Comparison of ENCODE assay signal across 35 cellular contexts in genomic region chr15:65944404-65944803, GRCh38.
"Had no signal": no experiment of that assay in that cellular context is flagged by ENCODE, and none has a peak within 500 bp of the region (broad histone marks: within the 10 kb centered on the region; RNA-seq: fewer than 3 reads in every experiment).

No MANE protein-coding gene starts in this region.

- H3K4me1 ChIP-seq: breast epithelium, colonic mucosa, esophagus squamous epithelium, gastroesophageal sphincter had no signal

- H3K4me1 Mint-ChIP-seq: activated naive CD4-positive, alpha-beta T cell treated with anti-CD3 and anti-CD28 coated beads, Interleukin-2, amount 50 U/mL, for 24 hours had no signal

- H3K27ac Mint-ChIP-seq: activated CD4-positive, alpha-beta memory T cell treated with anti-CD3 and anti-CD28 coated beads for 36 hours; activated CD4-positive, alpha-beta T cell treated with anti-CD3 and anti-CD28 coated beads for 36 hours; activated CD4-positive, alpha-beta T cell treated with anti-CD3 and anti-CD28 coated beads, Interleukin-2, amount 10 ng/mL, durations not matched to agents 24 days and 14 days; activated CD8-positive, alpha-beta memory T cell treated with anti-CD3 and anti-CD28 coated beads, Interleukin-2, amount 10 ng/mL, durations not matched to agents 7 days and 5 days; activated CD8-positive, alpha-beta T cell treated with anti-CD3 and anti-CD28 coated beads, Interleukin-2, amount 10 ng/mL, durations not matched to agents 7 days and 5 days; activated naive CD4-positive, alpha-beta T cell treated with anti-CD3 and anti-CD28 coated beads for 36 hours; activated naive CD4-positive, alpha-beta T cell treated with anti-CD3 and anti-CD28 coated beads, Interleukin-2, amount 50 U/mL, for 24 hours; activated naive CD8-positive, alpha-beta T cell treated with anti-CD3 and anti-CD28 coated beads for 36 hours; activated naive CD8-positive, alpha-beta T cell treated with anti-CD3 and anti-CD28 coated beads, Interleukin-2, amount 50 U/mL, for 24 hours; activated T-helper 1 cell treated with anti-CD3 and anti-CD28 coated beads, Interleukin-12 subunit alpha, Interleukin-12 subunit beta, Interleukin-2, Interleukin-4 antibody, amounts not matched to agents 30 ng/mL and 10 ng/mL and 1 ng/mL, durations not matched to agents 14 hours and 24 hours and 36 hours; activated T-helper 2 cell treated with anti-CD3 and anti-CD28 coated beads, Interferon-gamma antibody, Interleukin-2, Interleukin-4, amounts not matched to agents 10 μg/mL and 5 μg/mL and 100 μg/mL, durations not matched to agents 14 hours and 24 hours and 36 hours; brain had no signal

- H3K27me3 ChIP-seq: adrenal gland, breast epithelium, cardiac muscle cell, colonic mucosa, esophagus squamous epithelium, heart right ventricle had no signal

- H3K4me3 ChIP-seq: adrenal gland, breast epithelium, cardiac muscle cell, colonic mucosa, esophagus squamous epithelium, gastroesophageal sphincter, heart right ventricle had no signal

- H3K9me3 Mint-ChIP-seq: activated CD4-positive, alpha-beta memory T cell treated with anti-CD3 and anti-CD28 coated beads for 36 hours; activated CD4-positive, alpha-beta T cell treated with anti-CD3 and anti-CD28 coated beads, Interleukin-2, amount 10 ng/mL, durations not matched to agents 24 days and 14 days; activated naive CD4-positive, alpha-beta T cell treated with anti-CD3 and anti-CD28 coated beads for 36 hours; activated naive CD4-positive, alpha-beta T cell treated with anti-CD3 and anti-CD28 coated beads, Interleukin-2, amount 50 U/mL, for 24 hours; activated naive CD8-positive, alpha-beta T cell treated with anti-CD3 and anti-CD28 coated beads for 36 hours; activated naive CD8-positive, alpha-beta T cell treated with anti-CD3 and anti-CD28 coated beads, Interleukin-2, amount 50 U/mL, for 24 hours; activated T-helper 1 cell treated with anti-CD3 and anti-CD28 coated beads, Interleukin-12 subunit alpha, Interleukin-12 subunit beta, Interleukin-2, Interleukin-4 antibody, amounts not matched to agents 30 ng/mL and 10 ng/mL and 1 ng/mL, durations not matched to agents 14 hours and 24 hours and 36 hours; activated T-helper 2 cell treated with anti-CD3 and anti-CD28 coated beads, Interferon-gamma antibody, Interleukin-2, Interleukin-4, amounts not matched to agents 10 μg/mL and 5 μg/mL and 100 μg/mL, durations not matched to agents 14 hours and 24 hours and 36 hours; brain had no signal

- FAIRE-seq: endometrium, endothelial cell of umbilical vein had no signal

- DNase-seq: activated CD4-positive, alpha-beta memory T cell treated with anti-CD3 and anti-CD28 coated beads for 36 hours; activated CD4-positive, alpha-beta T cell treated with anti-CD3 and anti-CD28 coated beads for 36 hours; activated CD4-positive, alpha-beta T cell treated with anti-CD3 and anti-CD28 coated beads, Interleukin-2, amount 10 ng/mL, durations not matched to agents 24 days and 14 days; activated CD4-positive, CD25-positive, alpha-beta regulatory T cell; activated CD4-positive, CD25-positive, alpha-beta regulatory T cell treated with anti-CD3 and anti-CD28 coated beads, Interleukin-2, amount 50 U/mL, for 72 hours; activated CD8-positive, alpha-beta memory T cell treated with anti-CD3 and anti-CD28 coated beads, Interleukin-2, amount 10 ng/mL, durations not matched to agents 7 days and 5 days; activated CD8-positive, alpha-beta memory T cell treated with anti-CD3 and anti-CD28 coated beads, Interleukin-2, amount 50 U/mL, for 4 hours; activated CD8-positive, alpha-beta T cell treated with anti-CD3 and anti-CD28 coated beads, Interleukin-2, amount 10 ng/mL, durations not matched to agents 7 days and 5 days; activated effector memory CD4-positive, alpha-beta T cell treated with anti-CD3 and anti-CD28 coated beads, Interleukin-2, amount 50 U/mL, for 16 hours; activated naive CD4-positive, alpha-beta T cell treated with anti-CD3 and anti-CD28 coated beads for 36 hours; activated naive CD8-positive, alpha-beta T cell treated with anti-CD3 and anti-CD28 coated beads for 36 hours; activated naive CD8-positive, alpha-beta T cell treated with anti-CD3 and anti-CD28 coated beads, Interleukin-2, amount 50 U/mL, for 24 hours; activated T-cell treated with anti-CD3 and anti-CD28 coated beads, Interleukin-2, amount 50 U/mL, for 1 hour; activated T-cell treated with anti-CD3 and anti-CD28 coated beads, Interleukin-2, amount 50 U/mL, for 48 hours; adrenal gland; amygdala; aorta; central memory CD4-positive, alpha-beta T cell; cerebellar nuclear complex; colonic mucosa; effector CD8-positive, alpha-beta T cell; esophagus squamous epithelium; foreskin melanocyte; heart right ventricle; T-helper 2 cell had no signal

- H3K36me3 ChIP-seq: adrenal gland, breast epithelium, cardiac muscle cell, colonic mucosa, esophagus squamous epithelium, gastroesophageal sphincter, heart right ventricle had no signal

- H3K36me3 Mint-ChIP-seq: activated CD4-positive, alpha-beta memory T cell treated with anti-CD3 and anti-CD28 coated beads for 36 hours; activated CD8-positive, alpha-beta memory T cell treated with anti-CD3 and anti-CD28 coated beads, Interleukin-2, amount 10 ng/mL, durations not matched to agents 7 days and 5 days; activated naive CD4-positive, alpha-beta T cell treated with anti-CD3 and anti-CD28 coated beads, Interleukin-2, amount 50 U/mL, for 24 hours; activated naive CD8-positive, alpha-beta T cell treated with anti-CD3 and anti-CD28 coated beads for 36 hours; brain had no signal

- H3K4me3 Mint-ChIP-seq: activated CD4-positive, alpha-beta memory T cell treated with anti-CD3 and anti-CD28 coated beads for 36 hours; activated CD4-positive, alpha-beta T cell treated with anti-CD3 and anti-CD28 coated beads for 36 hours; activated CD4-positive, alpha-beta T cell treated with anti-CD3 and anti-CD28 coated beads, Interleukin-2, amount 10 ng/mL, durations not matched to agents 24 days and 14 days; activated CD8-positive, alpha-beta memory T cell treated with anti-CD3 and anti-CD28 coated beads, Interleukin-2, amount 10 ng/mL, durations not matched to agents 7 days and 5 days; activated CD8-positive, alpha-beta T cell treated with anti-CD3 and anti-CD28 coated beads, Interleukin-2, amount 10 ng/mL, durations not matched to agents 7 days and 5 days; activated naive CD4-positive, alpha-beta T cell treated with anti-CD3 and anti-CD28 coated beads for 36 hours; activated naive CD4-positive, alpha-beta T cell treated with anti-CD3 and anti-CD28 coated beads, Interleukin-2, amount 50 U/mL, for 24 hours; activated naive CD8-positive, alpha-beta T cell treated with anti-CD3 and anti-CD28 coated beads for 36 hours; activated naive CD8-positive, alpha-beta T cell treated with anti-CD3 and anti-CD28 coated beads, Interleukin-2, amount 50 U/mL, for 24 hours; activated T-helper 1 cell treated with anti-CD3 and anti-CD28 coated beads, Interleukin-12 subunit alpha, Interleukin-12 subunit beta, Interleukin-2, Interleukin-4 antibody, amounts not matched to agents 30 ng/mL and 10 ng/mL and 1 ng/mL, durations not matched to agents 14 hours and 24 hours and 36 hours; brain had no signal

- H3K27me3 Mint-ChIP-seq: activated CD4-positive, alpha-beta T cell treated with anti-CD3 and anti-CD28 coated beads for 36 hours; activated naive CD4-positive, alpha-beta T cell treated with anti-CD3 and anti-CD28 coated beads, Interleukin-2, amount 50 U/mL, for 24 hours; activated naive CD8-positive, alpha-beta T cell treated with anti-CD3 and anti-CD28 coated beads for 36 hours; activated naive CD8-positive, alpha-beta T cell treated with anti-CD3 and anti-CD28 coated beads, Interleukin-2, amount 50 U/mL, for 24 hours; brain had no signal

- H3K9me3 ChIP-seq: adrenal gland, breast epithelium, colonic mucosa, esophagus squamous epithelium, gastroesophageal sphincter, heart right ventricle had no signal

- H3K27ac ChIP-seq: adrenal gland, breast epithelium, cardiac muscle cell, colonic mucosa, epithelial cell of prostate, esophagus squamous epithelium, gastroesophageal sphincter, heart right ventricle had no signal

- ATAC-seq: activated CD4-positive, alpha-beta T cell treated with anti-CD3 and anti-CD28 coated beads for 36 hours; activated CD8-positive, alpha-beta memory T cell treated with anti-CD3 and anti-CD28 coated beads, Interleukin-2, amount 10 ng/mL, durations not matched to agents 7 days and 5 days; activated CD8-positive, alpha-beta T cell treated with anti-CD3 and anti-CD28 coated beads, Interleukin-2, amount 10 ng/mL, durations not matched to agents 7 days and 5 days; activated naive CD8-positive, alpha-beta T cell treated with anti-CD3 and anti-CD28 coated beads, Interleukin-2, amount 50 U/mL, for 24 hours; gastroesophageal sphincter; heart right ventricle had no signal
